In the genomic region with DNA sequence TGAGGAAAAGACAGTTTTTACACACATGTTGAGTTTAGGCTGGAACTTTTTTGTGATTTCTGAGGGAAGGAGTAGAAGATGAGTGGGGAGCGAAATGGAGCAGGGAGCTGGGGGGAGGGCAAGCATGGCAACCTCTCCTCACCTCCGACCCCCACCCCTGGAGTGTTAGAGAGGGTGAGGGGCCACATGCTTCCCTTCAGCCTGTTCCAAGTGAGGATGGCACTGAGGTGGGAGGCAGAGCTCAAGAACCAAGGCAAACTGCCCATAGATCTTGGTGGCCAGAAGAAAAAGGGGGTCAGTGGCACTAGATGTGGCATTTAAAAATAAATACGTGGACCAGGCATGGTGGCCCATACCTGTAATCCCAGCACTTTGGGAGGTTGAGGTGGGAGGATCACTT, we compare ENCODE assay signal across 13 cellular contexts. TPM values are rescaled to one million over a fixed set of nuclear protein-coding genes. Genes with fewer than 3 reads are reported as not detected.
DNase-seq lines count a peak whose midpoint lies in the region; TF ChIP-seq lines count a peak whose summit lies in the region.
"Had no signal": no experiment of that assay in that cellular context is flagged by ENCODE, and none has a peak within 500 bp of the region (broad histone marks: within the 10 kb centered on the region; RNA-seq: fewer than 3 reads in every experiment).

No MANE protein-coding gene starts in this region.

- no peak for TF ChIP-seq CTCF in DOHH2 (IDR thresholded peaks at IDR 0.05; ENCODE audit: low read depth, low read length, poor library complexity, severe bottlenecking)
- no peak for TF ChIP-seq CTCF in OCI-LY3 (IDR thresholded peaks at IDR 0.05; ENCODE audit: low read depth, low read length)
- no peak for TF ChIP-seq CTCF in dorsolateral prefrontal cortex (IDR thresholded peaks at IDR 0.05 in 54 of 56, conservative IDR thresholded peaks at IDR 0.05 in 2 of 56; ENCODE audit: low read depth in 1 of 56, partially characterized antibody in 56 of 56)
- TF ChIP-seq CTCF in nephron (IDR thresholded peaks at IDR 0.05; ENCODE audit: unreplicated experiment in 3 of 3): no peak
- TF ChIP-seq CTCF in left ventricle myocardium inferior (IDR thresholded peaks at IDR 0.05; ENCODE audit: borderline replicate concordance): no peak

- H3K4me1 Mint-ChIP-seq in nephron: peaks cover 25% of the 10 kb centered on the region

- no peaks in the 10 kb centered on the region for H3K9me2 ChIP-seq in DOHH2 (replicated peaks; ENCODE audit: control insufficient read depth, low read length)

- no peaks in the 10 kb centered on the region for H3K9me3 Mint-ChIP-seq in nephron
- H3K9me3 Mint-ChIP-seq: type B pancreatic cell had no signal

- no peaks in the 10 kb centered on the region for H3K79me2 ChIP-seq in DOHH2 (ENCODE audit: control insufficient read depth, low read length)
- H3K79me2 ChIP-seq in OCI-LY3 (ENCODE audit: low read length): no peaks in the 10 kb centered on the region

- intact Hi-C loops in dorsolateral prefrontal cortex (cut with DNase I): loop anchor here (5.0 kb wide), 5 partner anchors 66 to 321 kb away; partner anchors contain the start of genes CNPY3 (in 1 of the 2), CUL9 (in 1 of the 2), POLR1C (in 1 of the 2) and SRF (in 1 of the 2)
- intact Hi-C loops in left ventricle myocardium inferior (cut with micrococcal nuclease): no loop called here

- peak overlapping the region; percentile 80 to 88 (median 86) for H3K4me3 Mint-ChIP-seq in nephron
- H3K4me3 Mint-ChIP-seq: type B pancreatic cell had no signal

- H3K27me3 ChIP-seq in DOHH2 (ENCODE audit: control insufficient read depth, low read length): peaks cover 44% of the 10 kb centered on the region
- peaks cover 27% of the 10 kb centered on the region for H3K27me3 ChIP-seq in OCI-LY3 (ENCODE audit: low read depth, low read length)
- peaks cover 0 to 3% (median 0%) of the 10 kb centered on the region in 45 donors for H3K27me3 ChIP-seq in dorsolateral prefrontal cortex
- H3K27me3 ChIP-seq in left ventricle myocardium inferior (ENCODE audit: low read depth): peaks cover 69% of the 10 kb centered on the region

- H3K9me3 ChIP-seq in DOHH2 (ENCODE audit: control insufficient read depth, insufficient read depth, low read length) (no peaks in the 10 kb centered on the region), OCI-LY3 (ENCODE audit: insufficient read depth, low read length) (no peaks in the 10 kb centered on the region), left ventricle myocardium inferior (replicated peaks) (no peaks in the 10 kb centered on the region)

- H3K4me1 ChIP-seq in DOHH2 (ENCODE audit: control insufficient read depth, low read length): peaks cover 23% of the 10 kb centered on the region
- peaks cover 32% of the 10 kb centered on the region for H3K4me1 ChIP-seq in OCI-LY3 (ENCODE audit: low read length)
- peaks cover 19% of the 10 kb centered on the region for H3K4me1 ChIP-seq in left ventricle myocardium inferior

- no peaks in the 10 kb centered on the region for H3F3A ChIP-seq in DOHH2 (ENCODE audit: control insufficient read depth, insufficient read depth)

- H3K27ac Mint-ChIP-seq in nephron: peak overlapping the region in 2 of 3 experiments; percentile 32 to 41
- H3K27ac Mint-ChIP-seq: type B pancreatic cell had no signal

- peak overlapping the region; percentile 64 for H3K9ac ChIP-seq in OCI-LY3 (ENCODE audit: low read length)

- peak overlapping the region; percentile 90; the same call in 1 of the 2 replicates for H3K4me3 ChIP-seq in DOHH2 (ENCODE audit: low read length)
- peak overlapping the region; percentile 84 for H3K4me3 ChIP-seq in OCI-LY3 (ENCODE audit: low read length)
- H3K4me3 ChIP-seq in dorsolateral prefrontal cortex: peak overlapping the region in 49 of 59 donors; percentile 60 to 93 (median 74)
- H3K4me3 ChIP-seq in left ventricle myocardium inferior: no peak overlapping the region

- DNase-seq in dorsolateral prefrontal cortex (no peak), NCI-H2081 treated with DMSO at 0.1 percent for 48 hours (lab: John Stamatoyannopoulos, UW) (no peak), left ventricle myocardium inferior (no peak), EL (no peak), GDM1 (lab: John Stamatoyannopoulos, UW) (no peak)
- DNase-seq: activated CD4-positive, alpha-beta T cell treated with anti-CD3 and anti-CD28 coated beads, Interleukin-2, amount 50 U/mL, for 1 hour; foreskin melanocyte; NCI-H2171; small intestine had no signal

- H3K36me3 ChIP-seq in DOHH2 (ENCODE audit: control insufficient read depth, low read length) (no peaks in the 10 kb centered on the region), OCI-LY3 (replicated peaks; ENCODE audit: low read depth, low read length) (no peaks in the 10 kb centered on the region), left ventricle myocardium inferior (no peaks in the 10 kb centered on the region)

- H3K27ac ChIP-seq in DOHH2 (ENCODE audit: low read depth, low read length): no peak overlapping the region
- no peak overlapping the region for H3K27ac ChIP-seq in OCI-LY3 (ENCODE audit: low read length)
- peak overlapping the region in 9 of 59 donors; percentile 87 to 95 (median 89) for H3K27ac ChIP-seq in dorsolateral prefrontal cortex
- H3K27ac ChIP-seq in left ventricle myocardium inferior (replicated peaks): no peak overlapping the region

- no peaks in the 10 kb centered on the region for H3K36me3 Mint-ChIP-seq in nephron (ENCODE audit: low read depth)
- H3K36me3 Mint-ChIP-seq: type B pancreatic cell had no signal

- H2AFZ ChIP-seq in OCI-LY3 (ENCODE audit: low read depth, low read length): peak overlapping the region; percentile 89

- H3K4me2 ChIP-seq in DOHH2 (ENCODE audit: low read length) (peak overlapping the region; percentile 74), OCI-LY3 (ENCODE audit: low read length) (peak overlapping the region; percentile 97)

- H4K20me1 ChIP-seq in DOHH2 (ENCODE audit: control insufficient read depth, insufficient read depth, low read depth, low read length) (no peaks in the 10 kb centered on the region), OCI-LY3 (ENCODE audit: insufficient read depth, low read length) (no peaks in the 10 kb centered on the region)

- peaks cover 24% of the 10 kb centered on the region for H3K27me3 Mint-ChIP-seq in nephron (ENCODE audit: low read depth)

RNA-seq across cellular contexts. Expression of gene TTBK1, which starts 4.8 kb away (rescaled TPM):
- total RNA-seq in dorsolateral prefrontal cortex (10 to 100 TPM; 37.5 to 77.7 (median 63.5) TPM), left ventricle myocardium inferior (0.27 TPM)

RNA-seq across cellular contexts. Expression of gene DNPH1, which starts 18.8 kb away (rescaled TPM):
- total RNA-seq in dorsolateral prefrontal cortex: 10 to 100 TPM; 18.4 to 54.6 (median 31.2) TPM
- 27.7 TPM for total RNA-seq in left ventricle myocardium inferior

RNA-seq across cellular contexts. Expression of gene SLC22A7, which starts 50.0 kb away (rescaled TPM):
- total RNA-seq in dorsolateral prefrontal cortex (1 to 10 TPM in 20 of 120 experiments, under 1 TPM in 62, not detected in 38; 0.16 to 2.8 (median 0.70) TPM), left ventricle myocardium inferior (not detected)

Comparison
In these comparisons a context has a peak if more than half of its experiments do, and no peak if none do; other contexts are left out.
1. RNA of gene TTBK1, which starts 4.8 kb away (total RNA-seq): 37.5 to 77.7 TPM in dorsolateral prefrontal cortex; 0.27 TPM in left ventricle myocardium inferior (single experiment); every median in the first group is over 10 times any median in the second.